8 cellular contexts compared by ENCODE assay signal in genomic region chr7:7639421-7639820, GRCh38. TPM values are rescaled to one million over a fixed set of nuclear protein-coding genes. Genes with fewer than 3 reads are reported as not detected.
DNase-seq lines count a peak whose midpoint lies in the region; ATAC-seq and TF ChIP-seq lines count a peak whose summit lies in the region.

No MANE protein-coding gene starts in this region.

- H3K27me3 Mint-ChIP-seq in memory B cell = no peaks in the 10 kb centered on the region

- H3K27me3 ChIP-seq in right atrium auricular region (no peaks in the 10 kb centered on the region), aorta (ENCODE audit: control insufficient read depth in 1 of 2, insufficient read depth in 2 of 2, low read length in 1 of 2) (no peaks in the 10 kb centered on the region)

- no peak for DNase-seq in right atrium auricular region (ENCODE audit: low spot score)
- no peak for DNase-seq in left cardiac atrium
- no peak for DNase-seq in astrocyte of the spinal cord (ENCODE audit: low read depth, low spot score)
- DNase-seq in memory B cell (ENCODE audit: low spot score in 2 of 2) = no peak
- DNase-seq in aorta = no peak
- DNase-seq in retina = no peak
- DNase-seq in central memory CD4-positive, alpha-beta T cell = no peak

- H3K9me3 ChIP-seq in right atrium auricular region (no peaks in the 10 kb centered on the region), aorta (ENCODE audit: control insufficient read depth, low read length) (no peaks in the 10 kb centered on the region)

- intact Hi-C loops in left cardiac atrium (cut with DNase I) (no loop called here), aorta (cut with DNase I) (no loop called here)

- TF ChIP-seq CTCF in right atrium auricular region (IDR thresholded peaks at IDR 0.05) = no peak
- TF ChIP-seq CTCF in astrocyte of the spinal cord (IDR thresholded peaks at IDR 0.05; ENCODE audit: low read depth, low read length) = no peak

- peak overlapping the region; percentile 81 to 89 for H3K4me3 ChIP-seq in right atrium auricular region
- H3K4me3 ChIP-seq in astrocyte of the spinal cord (ENCODE audit: low read depth, low read length) = peak overlapping the region; percentile 67
- H3K4me3 ChIP-seq in aorta (ENCODE audit: low read length in 2 of 2) = peak overlapping the region; percentile 46 to 82

- H3K36me3 ChIP-seq in right atrium auricular region (no peaks in the 10 kb centered on the region), aorta (ENCODE audit: control insufficient read depth in 1 of 2, insufficient read depth in 2 of 2, low read length in 1 of 2) (no peaks in the 10 kb centered on the region)

- ATAC-seq in left cardiac atrium (no peak), memory B cell (ENCODE audit: low read depth) (no peak), aorta (ENCODE audit: low FRiP score) (no peak), HG03342 (IDR thresholded peaks at IDR 0.05; ENCODE audit: unreplicated experiment) (no peak)

- H3K4me1 ChIP-seq in right atrium auricular region (peaks cover 0 to 18% of the 10 kb centered on the region in 2 donors), aorta (ENCODE audit: control insufficient read depth in 1 of 2, insufficient read depth in 2 of 2, low read length in 2 of 2) (peaks cover 0 to 2% of the 10 kb centered on the region in 2 donors)

- peak overlapping the region; percentile 88 for H3K27ac ChIP-seq in right atrium auricular region
- H3K27ac ChIP-seq in aorta (ENCODE audit: low read depth in 1 of 2, low read length in 2 of 2) = peak overlapping the region in 1 of 2 donors; percentile 3

- peak overlapping the region; percentile 98 for H3K27ac Mint-ChIP-seq in memory B cell

- peaks cover 18% of the 10 kb centered on the region for H3K4me1 Mint-ChIP-seq in memory B cell

- H3K4me3 Mint-ChIP-seq in memory B cell = peak overlapping the region; percentile 84

- 17% methylated on average over 5 of the region's 5 CpGs for WGBS in aorta, 2 donors

- in situ Hi-C loops in astrocyte of the spinal cord (cut with HindIII; ENCODE audit: low sequenced_read_pairs) = no loop called here

- peaks cover 18% of the 10 kb centered on the region for H3K36me3 Mint-ChIP-seq in memory B cell

- no peaks in the 10 kb centered on the region for H3K9me3 Mint-ChIP-seq in memory B cell

RNA-seq across cellular contexts. Expression of gene UMAD1, which starts 1.1 kb away (rescaled TPM):
- 10 to 100 TPM in 1 of 2 donors, 1 to 10 TPM in 1; 9.2 to 17.7 TPM for total RNA-seq in right atrium auricular region
- 10 to 100 TPM in 1 of 2 donors, 1 to 10 TPM in 1; 9.8 to 11.1 TPM for total RNA-seq in left cardiac atrium
- 10 to 100 TPM; 14.5 to 18.9 TPM for total RNA-seq in aorta
- polyA plus RNA-seq in aorta = 10 to 100 TPM; 11.8 to 16.5 TPM
